Comparison of ENCODE assay signal across 8 cellular contexts in genomic region chr10:79243211-79244067, GRCh38.
A peak's percentile ranks its signal among the peaks of the same experiment; 100 is the strongest.
DNase-seq lines count a peak whose midpoint lies in the region; ATAC-seq and TF ChIP-seq lines count a peak whose summit lies in the region.

No MANE protein-coding gene starts in this region.

- H2BK15ac ChIP-seq in IMR-90 (ENCODE audit: low read depth, low read length) = no peak overlapping the region

- peaks cover 6% of the 10 kb centered on the region for H3K36me3 ChIP-seq in IMR-90 (ENCODE audit: control insufficient read depth, insufficient read depth, low read length)
- peaks cover 0 to 2% of the 10 kb centered on the region in 2 donors for H3K36me3 ChIP-seq in duodenal mucosa (ENCODE audit: control insufficient read depth in 1 of 2, insufficient read depth in 2 of 2, low read length in 2 of 2)
- H3K36me3 ChIP-seq in mucosa of descending colon (ENCODE audit: low read depth) = no peaks in the 10 kb centered on the region

- H3K9ac ChIP-seq in IMR-90 (ENCODE audit: low read depth, low read length) (no peak overlapping the region), duodenal mucosa (ENCODE audit: low read depth in 1 of 2, low read length in 2 of 2) (peak overlapping the region; percentile 36 to 58)

- H2AK5ac ChIP-seq in IMR-90 (ENCODE audit: low read depth, low read length) = no peak overlapping the region

- TF ChIP-seq CTCF in IMR-90 (conservative IDR thresholded peaks at IDR 0.05; ENCODE audit: low read depth, low read length) = no peak
- TF ChIP-seq CTCF in mucosa of descending colon (IDR thresholded peaks at IDR 0.05) = no peak

- no peak overlapping the region for H3K18ac ChIP-seq in IMR-90 (ENCODE audit: low read depth, low read length)

- 18% methylated on average over 70 of the region's 117 CpGs; no CpG with 5 or more reads in 1 of the 2 experiments for WGBS in IMR-90 (ENCODE audit: extremely low coverage in 2 of 2, insufficient read length in 1 of 2), 2 experiments

- peaks cover 88% of the 10 kb centered on the region for H4K20me1 ChIP-seq in IMR-90 (ENCODE audit: insufficient read depth, low read length)

- TF ChIP-seq RAD21 in IMR-90 (IDR thresholded peaks at IDR 0.05; ENCODE audit: low read length) = no peak

- no peak overlapping the region for H2BK120ac ChIP-seq in IMR-90 (ENCODE audit: low read depth, low read length)

- H3K27me3 ChIP-seq in IMR-90 (ENCODE audit: control insufficient read depth, insufficient read depth, low read length) (no peaks in the 10 kb centered on the region), duodenal mucosa (ENCODE audit: control insufficient read depth in 1 of 2, insufficient read depth in 2 of 2, low read length in 2 of 2) (no peaks in the 10 kb centered on the region)

- peak overlapping the region; percentile 70 for H2AK9ac ChIP-seq in IMR-90 (replicated peaks; ENCODE audit: low read depth, low read length, poor library complexity)

- H2AFZ ChIP-seq in IMR-90 (replicated peaks; ENCODE audit: low read length, poor library complexity) = no peak overlapping the region

- CTCF ChIA-PET in IMR-90 (lab: Yijun Ruan, JAX) = no interaction called here

- no peak overlapping the region for H3K56ac ChIP-seq in IMR-90 (ENCODE audit: extremely low read depth, insufficient read depth, low read length)

- peaks cover 50 to 87% of the 10 kb centered on the region in 2 experiments for H3K79me1 ChIP-seq in IMR-90 (ENCODE audit: low read depth in 1 of 2, low read length in 2 of 2)

- no peak overlapping the region for H3K4ac ChIP-seq in IMR-90 (ENCODE audit: low read depth, low read length)

- H3K4me3 ChIP-seq in IMR-90 (ENCODE audit: insufficient read depth, low read depth, low read length) = no peak overlapping the region
- peak overlapping the region; percentile 48 to 61 for H3K4me3 ChIP-seq in duodenal mucosa (ENCODE audit: low read depth in 1 of 2, low read length in 2 of 2)
- no peak overlapping the region for H3K4me3 ChIP-seq in mucosa of descending colon

- peaks cover 49% of the 10 kb centered on the region for H3K4me1 ChIP-seq in IMR-90 (ENCODE audit: control insufficient read depth, insufficient read depth, low read length)
- peaks cover 46 to 58% of the 10 kb centered on the region in 2 donors for H3K4me1 ChIP-seq in duodenal mucosa (ENCODE audit: control insufficient read depth in 1 of 2, insufficient read depth in 2 of 2, low read length in 2 of 2)
- peaks cover 25% of the 10 kb centered on the region for H3K4me1 ChIP-seq in mucosa of descending colon (ENCODE audit: low read depth)

- H3K27ac ChIP-seq in IMR-90 (ENCODE audit: insufficient read depth, low read length) (no peak overlapping the region; the same call in 1 of the 2 replicates), duodenal mucosa (ENCODE audit: low read depth, low read length) (no peak overlapping the region)

- H4K5ac ChIP-seq in IMR-90 (ENCODE audit: low read depth, low read length) = no peak overlapping the region

- in situ Hi-C loops in IMR-90 (cut with MboI; ENCODE audit: low sequenced_read_pairs) = no loop called here

- no peaks in the 10 kb centered on the region for H3K9me3 ChIP-seq in IMR-90 (ENCODE audit: control insufficient read depth, insufficient read depth, low read length)
- no peaks in the 10 kb centered on the region for H3K9me3 ChIP-seq in duodenal mucosa (ENCODE audit: control insufficient read depth in 1 of 2, low read length in 2 of 2)
- H3K9me3 ChIP-seq in mucosa of descending colon = no peaks in the 10 kb centered on the region

- H2BK20ac ChIP-seq in IMR-90 (ENCODE audit: low read depth, low read length) = no peak overlapping the region

- H3K4me2 ChIP-seq in IMR-90 (ENCODE audit: low read depth, low read length) = no peak overlapping the region

- TF ChIP-seq POLR2A in IMR-90 (IDR thresholded peaks at IDR 0.05; ENCODE audit: low read depth, low read length) = no peak

- intact Hi-C loops in IMR-90 (cut with micrococcal nuclease) (no loop called here), mucosa of descending colon (cut with DNase I, micrococcal nuclease) (no loop called here)

- DNase-seq in DMS114 treated with DMSO at 0.1 percent for 48 hours (lab: John Stamatoyannopoulos, UW; ENCODE audit: unreplicated experiment) = peak; percentile 50
- DNase-seq in IMR-90 = no peak
- peak; percentile 45 for DNase-seq in activated CD4-positive, alpha-beta T cell treated with anti-CD3 and anti-CD28 coated beads, Interleukin-2, amount 50 U/mL, for 1 hour
- peak; percentile 53 to 80 (median 57) for DNase-seq in mucosa of descending colon
- peak; percentile 69 for DNase-seq in stimulated activated naive CD4-positive, alpha-beta T cell treated with Interleukin-2 at 50 U/mL for 16 hours (lab: John Stamatoyannopoulos, UW)

- H3K23ac ChIP-seq in IMR-90 (ENCODE audit: low read depth, low read length) = 0 out of 2 replicates have a peak overlapping the region, but pooled peaks have one; percentile 14

- H3K9me1 ChIP-seq in IMR-90 (ENCODE audit: insufficient read depth, low read length) = peaks cover 59% of the 10 kb centered on the region

- H4K91ac ChIP-seq in IMR-90 (ENCODE audit: insufficient read depth, low read depth, low read length) = no peak overlapping the region

- ATAC-seq in GM21360 (IDR thresholded peaks at IDR 0.05; ENCODE audit: unreplicated experiment) (peak; percentile 38), IMR-90 (ENCODE audit: low read depth) (peak; percentile 15), mucosa of descending colon (peak; percentile 51), GM18519 (IDR thresholded peaks at IDR 0.05; ENCODE audit: low FRiP score, unreplicated experiment) (no peak)

- no peak overlapping the region for H3K14ac ChIP-seq in IMR-90 (replicated peaks; ENCODE audit: low read depth, low read length)

- no peak overlapping the region for H2BK5ac ChIP-seq in IMR-90 (ENCODE audit: low read depth, low read length, poor library complexity, severe bottlenecking)

- POLR2A ChIA-PET in IMR-90 (lab: Charles Lee; ENCODE audit: unreplicated experiment) = interaction anchor here (0.6 kb wide), 1 partner anchor 7 kb away, joined by 3 read pairs; no protein-coding TSS in a partner anchor

- no peak overlapping the region for H4K8ac ChIP-seq in IMR-90 (ENCODE audit: low read depth in 2 of 2, low read length in 2 of 2)

- BruUV-seq in IMR-90 (replicated peaks; lab: Mats Ljungman, UMichigan) = no TSS peak

- dilution Hi-C loops in IMR-90 (cut with HindIII; ENCODE audit: low sequenced_read_pairs, unreplicated experiment) = no loop called here

TF ChIP-seq in IMR-90, 13 proteins besides CTCF, POLR2A, EP300 and RAD21:
- TF ChIP-seq RCOR1 (IDR thresholded peaks at IDR 0.05; ENCODE audit: insufficient replicate concordance, low read length) (no peak), MAFK (IDR thresholded peaks at IDR 0.05; ENCODE audit: low read depth, low read length) (no peak), BHLHE40 (IDR thresholded peaks at IDR 0.05; ENCODE audit: low read depth, low read length) (no peak), FOS (IDR thresholded peaks at IDR 0.05; ENCODE audit: low read depth, low read length) (no peak), MXI1 (IDR thresholded peaks at IDR 0.05; ENCODE audit: borderline replicate concordance, low read depth, low read length) (no peak), SMC3 (IDR thresholded peaks at IDR 0.05; ENCODE audit: low read depth, low read length) (no peak)
- TF ChIP-seq, protein P1, sequence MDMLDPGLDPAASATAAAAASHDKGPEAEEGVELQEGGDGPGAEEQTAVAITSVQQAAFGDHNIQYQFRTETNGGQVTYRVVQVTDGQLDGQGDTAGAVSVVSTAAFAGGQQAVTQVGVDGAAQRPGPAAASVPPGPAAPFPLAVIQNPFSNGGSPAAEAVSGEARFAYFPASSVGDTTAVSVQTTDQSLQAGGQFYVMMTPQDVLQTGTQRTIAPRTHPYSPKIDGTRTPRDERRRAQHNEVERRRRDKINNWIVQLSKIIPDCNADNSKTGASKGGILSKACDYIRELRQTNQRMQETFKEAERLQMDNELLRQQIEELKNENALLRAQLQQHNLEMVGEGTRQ (IDR thresholded peaks at IDR 0.05; ENCODE audit: low read depth, low read length) = no peak

Comparison
In these comparisons a context has a peak if more than half of its experiments do, and no peak if none do; other contexts are left out.
1. H3K4me3 ChIP-seq: peak in duodenal mucosa (2 of 2); none in IMR-90 (single experiment) and mucosa of descending colon (single experiment).